Comparison of ENCODE assay signal across 9 cellular contexts in genomic region chr1:114033219-114033706, GRCh38. TPM values are rescaled to one million over a fixed set of nuclear protein-coding genes. Genes with fewer than 3 reads are reported as not detected.
A peak's percentile ranks its signal among the peaks of the same experiment; 100 is the strongest.
DNase-seq lines count a peak whose midpoint lies in the region; ATAC-seq, FAIRE-seq and TF ChIP-seq lines count a peak whose summit lies in the region.
"Had no signal": no experiment of that assay in that cellular context is flagged by ENCODE, and none has a peak within 500 bp of the region (broad histone marks: within the 10 kb centered on the region; RNA-seq: fewer than 3 reads in every experiment).

No MANE protein-coding gene starts in this region.

- H3K36me3 Mint-ChIP-seq in neural crest cell (ENCODE audit: low read depth), result no peaks in the 10 kb centered on the region

- no peaks in the 10 kb centered on the region for H4K20me1 ChIP-seq in Karpas-422 (ENCODE audit: insufficient read depth, low read depth, low read length)

- in situ Hi-C loops in brain microvascular endothelial cell (cut with HindIII; ENCODE audit: low pct_ligation_motif_present, low sequenced_read_pairs), result no loop called here

- H3K4me3 Mint-ChIP-seq in neural crest cell, result no peak overlapping the region

- TF ChIP-seq CTCF in brain microvascular endothelial cell (IDR thresholded peaks at IDR 0.05; ENCODE audit: low read depth, low read length, missing control alignments) (peak; percentile 78), neural crest cell (conservative IDR thresholded peaks at IDR 0.05) (peak; percentile 66)

- H3K4me1 ChIP-seq in ES-I3 (ENCODE audit: insufficient read depth, low read length), result peaks cover 30% of the 10 kb centered on the region
- H3K4me1 ChIP-seq in Karpas-422 (ENCODE audit: low read length), result no peaks in the 10 kb centered on the region

- FAIRE-seq in frontal cortex (lab: Jason Lieb, UNC) (no peak), GM12892 (lab: Jason Lieb, UNC) (no peak)

- H3K9me3 ChIP-seq in ES-I3 (ENCODE audit: control insufficient read depth, insufficient read depth, low read length) (no peaks in the 10 kb centered on the region), Karpas-422 (ENCODE audit: low read length) (no peaks in the 10 kb centered on the region)
- H3K9me3 ChIP-seq: mucosa of descending colon had no signal

- H3K36me3 ChIP-seq in ES-I3 (ENCODE audit: insufficient read depth, low read length) (no peaks in the 10 kb centered on the region), Karpas-422 (ENCODE audit: insufficient read depth, low read length) (no peaks in the 10 kb centered on the region), brain microvascular endothelial cell (replicated peaks) (no peaks in the 10 kb centered on the region)

- H3K9me3 Mint-ChIP-seq in neural crest cell, result no peaks in the 10 kb centered on the region

- H3K9me2 ChIP-seq in Karpas-422 (replicated peaks; ENCODE audit: insufficient read depth, low read length), result no peaks in the 10 kb centered on the region

- ATAC-seq in HG03196 (IDR thresholded peaks at IDR 0.05; ENCODE audit: unreplicated experiment), result no peak
- ATAC-seq: mucosa of descending colon had no signal

- H3K4me3 ChIP-seq in Karpas-422 (ENCODE audit: low read length), result no peak overlapping the region
- H3K4me3 ChIP-seq in brain microvascular endothelial cell (ENCODE audit: low read depth, low read length), result no peak overlapping the region
- H3K4me3 ChIP-seq: mucosa of descending colon had no signal

- H3K27me3 ChIP-seq in Karpas-422 (ENCODE audit: low read length) (no peaks in the 10 kb centered on the region), brain microvascular endothelial cell (replicated peaks) (no peaks in the 10 kb centered on the region)

- H3K79me2 ChIP-seq in Karpas-422 (ENCODE audit: low read length), result no peaks in the 10 kb centered on the region

- no peaks in the 10 kb centered on the region for H3K27me3 Mint-ChIP-seq in neural crest cell (ENCODE audit: low read depth)

- H3K4me2 ChIP-seq in Karpas-422 (ENCODE audit: low read depth, low read length, poor library complexity, severe bottlenecking), result no peak overlapping the region

- TF ChIP-seq POLR2A in GM12892 (IDR thresholded peaks at IDR 0.05; ENCODE audit: low read depth, low read length), result no peak

- H3K4me1 Mint-ChIP-seq in neural crest cell, result peaks cover 8% of the 10 kb centered on the region

- H3K27ac Mint-ChIP-seq in neural crest cell (ENCODE audit: unreplicated experiment), result no peak overlapping the region

- peak; percentile 69 for DNase-seq in Karpas-422
- no peak for DNase-seq in brain microvascular endothelial cell
- DNase-seq in neural crest cell (ENCODE audit: low read depth, low spot score), result no peak
- no peak for DNase-seq in NCI-H2196 treated with DMSO at 0.1 percent for 48 hours (lab: John Stamatoyannopoulos, UW; ENCODE audit: unreplicated experiment)
- no peak for DNase-seq in frontal cortex (ENCODE audit: low spot score in 2 of 2)
- DNase-seq in GM12892 (ENCODE audit: insufficient read length), result no peak

- H3K27ac ChIP-seq in Karpas-422 (ENCODE audit: low read length) (no peak overlapping the region), brain microvascular endothelial cell (no peak overlapping the region)

- no peak overlapping the region for H2AFZ ChIP-seq in Karpas-422 (ENCODE audit: low read length)

- H3K9ac ChIP-seq in ES-I3 (ENCODE audit: low read depth, low read length) (peak overlapping the region; percentile 83), Karpas-422 (ENCODE audit: low read length) (no peak overlapping the region)

RNA-seq across cellular contexts. Expression of gene OLFML3, which starts 54.0 kb away (rescaled TPM):
- total RNA-seq in Karpas-422 (2014; rRNA removed; shearing (Covaris generic); ENCODE audit: low replicate concordance), result 0.18 and 0.26 TPM in 2 replicates
- total RNA-seq in neural crest cell, result 4.3 and 6.1 TPM in 2 replicates
- 17.5 TPM for total RNA-seq in frontal cortex
- polyA plus RNA-seq in GM12892 (2012; ENCODE audit: missing spikeins), result not detected
